1 cellular context compared by ENCODE assay signal in genomic region chr17:68777243-68777855, GRCh38.
TF ChIP-seq lines count a peak whose summit lies in the region.

No MANE protein-coding gene starts in this region.

TF ChIP-seq in HepG2, 621 proteins besides CTCF, POLR2A, EP300 and RAD21 (continued from another document and continues in another):
- TF ChIP-seq ZNF512B (CRISPR knock-in tag; IDR thresholded peaks at IDR 0.05; ENCODE audit: borderline replicate concordance) (0 out of 2 replicates have a peak, but pooled peaks have one; percentile 31), NFATC3 (CRISPR knock-in tag; IDR thresholded peaks at IDR 0.05) (no peak), ZNF556 (CRISPR knock-in tag; IDR thresholded peaks at IDR 0.05; ENCODE audit: borderline replicate concordance) (no peak), NR2F6 (IDR thresholded peaks at IDR 0.05) (no peak), NR2F6 (CRISPR knock-in tag; IDR thresholded peaks at IDR 0.05) (peak; percentile 60), RARG (CRISPR knock-in tag; IDR thresholded peaks at IDR 0.05; ENCODE audit: low read depth) (no peak), ZNF691 (CRISPR knock-in tag; IDR thresholded peaks at IDR 0.05; ENCODE audit: borderline replicate concordance, low read depth) (no peak), FOXP1 (IDR thresholded peaks at IDR 0.05) (no peak), FOXP1 (CRISPR knock-in tag; IDR thresholded peaks at IDR 0.05) (peak; percentile 24; the same call in 1 of the 2 replicates), ZNF503 (CRISPR knock-in tag; IDR thresholded peaks at IDR 0.05) (no peak; the same call in none of the 2 replicates), FOSL1 (CRISPR knock-in tag; IDR thresholded peaks at IDR 0.05; ENCODE audit: borderline replicate concordance) (no peak), ATF3 (CRISPR knock-in tag; IDR thresholded peaks at IDR 0.05) (no peak), SP4 (CRISPR knock-in tag; IDR thresholded peaks at IDR 0.05) (no peak), NR1H2 (CRISPR knock-in tag; IDR thresholded peaks at IDR 0.05; ENCODE audit: borderline replicate concordance, low read depth) (no peak), HMG20B (CRISPR knock-in tag; conservative IDR thresholded peaks at IDR 0.05) (0 out of 2 replicates have a peak, but pooled peaks have one; percentile 8), SIX4 (CRISPR knock-in tag; IDR thresholded peaks at IDR 0.05) (no peak), FOXO4 (CRISPR knock-in tag; conservative IDR thresholded peaks at IDR 0.05) (no peak), ARID3A (IDR thresholded peaks at IDR 0.05; ENCODE audit: low read depth, low read length) (no peak), NFKBIZ (CRISPR knock-in tag; IDR thresholded peaks at IDR 0.05) (no peak), LBX2 (CRISPR knock-in tag; IDR thresholded peaks at IDR 0.05; ENCODE audit: borderline replicate concordance) (no peak), ZNF225 (CRISPR knock-in tag; IDR thresholded peaks at IDR 0.05) (no peak), ATF5 (CRISPR knock-in tag; IDR thresholded peaks at IDR 0.05; ENCODE audit: low read depth) (no peak), ZNF562 (CRISPR knock-in tag; IDR thresholded peaks at IDR 0.05; ENCODE audit: borderline replicate concordance) (no peak), ATRX (CRISPR knock-in tag; IDR thresholded peaks at IDR 0.05; ENCODE audit: borderline replicate concordance) (no peak), MLX (CRISPR knock-in tag; IDR thresholded peaks at IDR 0.05) (no peak), GZF1 (CRISPR knock-in tag; IDR thresholded peaks at IDR 0.05) (no peak), RAD51 (IDR thresholded peaks at IDR 0.05; ENCODE audit: borderline replicate concordance) (no peak), HES4 (CRISPR knock-in tag; IDR thresholded peaks at IDR 0.05; ENCODE audit: borderline replicate concordance) (no peak), HNRNPUL1 (IDR thresholded peaks at IDR 0.05; ENCODE audit: low read depth, low read length) (no peak), CHD2 (IDR thresholded peaks at IDR 0.05; ENCODE audit: low read depth, low read length) (no peak), XBP1 (CRISPR knock-in tag; IDR thresholded peaks at IDR 0.05) (no peak), TAF1 (CRISPR knock-in tag; IDR thresholded peaks at IDR 0.05) (no peak), NFIB (CRISPR knock-in tag; IDR thresholded peaks at IDR 0.05; ENCODE audit: borderline replicate concordance) (no peak), ISL2 (CRISPR knock-in tag; IDR thresholded peaks at IDR 0.05) (peak; percentile 27; the same call in 1 of the 2 replicates), CREB3 (CRISPR knock-in tag; IDR thresholded peaks at IDR 0.05) (peak; percentile 80; the same call in 1 of the 2 replicates), ZNF788 (CRISPR knock-in tag; IDR thresholded peaks at IDR 0.05; ENCODE audit: borderline replicate concordance) (no peak), PTBP1 (IDR thresholded peaks at IDR 0.05; ENCODE audit: low read depth, low read length, poor library complexity, severe bottlenecking) (no peak), ZSCAN31 (CRISPR knock-in tag; IDR thresholded peaks at IDR 0.05; ENCODE audit: low read depth) (no peak), KAT8 (CRISPR knock-in tag; IDR thresholded peaks at IDR 0.05) (peak; percentile 81), ZBTB26 (CRISPR knock-in tag; IDR thresholded peaks at IDR 0.05; ENCODE audit: borderline replicate concordance) (no peak), ADNP (CRISPR knock-in tag; IDR thresholded peaks at IDR 0.05) (no peak), ZBTB46 (CRISPR knock-in tag; IDR thresholded peaks at IDR 0.05; ENCODE audit: borderline replicate concordance) (no peak), TEAD2 (CRISPR knock-in tag; IDR thresholded peaks at IDR 0.05) (no peak), ZNF580 (CRISPR knock-in tag; IDR thresholded peaks at IDR 0.05; ENCODE audit: borderline replicate concordance, low read depth) (no peak), ZNF557 (CRISPR knock-in tag; IDR thresholded peaks at IDR 0.05) (no peak), SALL2 (CRISPR knock-in tag; IDR thresholded peaks at IDR 0.05) (0 out of 2 replicates have a peak, but pooled peaks have one; percentile 18), TRIM24 (CRISPR knock-in tag; IDR thresholded peaks at IDR 0.05) (no peak), CSRNP2 (CRISPR knock-in tag; conservative IDR thresholded peaks at IDR 0.05; ENCODE audit: low read depth) (no peak), CREB1 (IDR thresholded peaks at IDR 0.05) (no peak), CREB1 (CRISPR knock-in tag; IDR thresholded peaks at IDR 0.05) (no peak), THAP11 (CRISPR knock-in tag; IDR thresholded peaks at IDR 0.05) (0 out of 2 replicates have a peak, but pooled peaks have one; percentile 42), PHF5A (CRISPR knock-in tag; IDR thresholded peaks at IDR 0.05; ENCODE audit: low read depth, unreplicated experiment) (no peak), ZNF567 (CRISPR knock-in tag; IDR thresholded peaks at IDR 0.05; ENCODE audit: borderline replicate concordance) (no peak)
